1 cellular context compared by ENCODE assay signal in the genomic region with DNA sequence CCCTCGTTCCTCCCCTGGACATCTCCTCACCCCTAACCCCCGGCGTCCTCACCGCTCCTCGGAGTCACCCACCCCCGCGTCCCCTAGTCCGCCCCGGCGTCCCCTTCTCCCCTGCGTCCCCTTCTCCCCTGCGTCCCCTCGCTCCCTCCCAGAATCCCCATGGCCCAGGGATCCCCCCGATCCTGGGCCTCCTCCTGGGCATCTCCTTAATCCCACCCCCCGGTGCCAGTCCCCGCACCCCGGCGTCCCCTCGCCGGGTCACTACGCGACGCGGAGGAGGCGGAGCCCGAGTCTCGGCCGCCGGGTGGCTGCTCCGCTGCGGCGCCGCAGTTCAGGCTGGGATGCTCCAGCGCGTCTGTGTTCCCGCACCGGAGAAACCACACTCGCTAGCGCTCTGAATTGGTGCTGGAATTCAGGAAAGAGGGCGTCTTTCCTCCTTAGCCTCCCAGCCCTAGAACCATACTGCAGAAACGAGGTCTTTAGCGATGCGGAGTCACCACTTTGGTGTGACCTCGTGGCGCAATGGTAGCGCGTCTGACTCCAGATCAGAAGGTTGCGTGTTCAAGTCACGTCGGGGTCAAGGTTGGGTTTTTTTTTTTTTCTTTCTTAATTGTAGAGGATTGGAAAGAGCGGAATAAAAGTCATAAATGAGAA.
A peak's percentile ranks its signal among the peaks of the same experiment; 100 is the strongest.
TF ChIP-seq lines count a peak whose summit lies in the region.

No MANE protein-coding gene starts in this region.

TF ChIP-seq in K562, 482 proteins besides CTCF, POLR2A, EP300 and RAD21 (continued from another document):
- TF ChIP-seq, protein P1, sequence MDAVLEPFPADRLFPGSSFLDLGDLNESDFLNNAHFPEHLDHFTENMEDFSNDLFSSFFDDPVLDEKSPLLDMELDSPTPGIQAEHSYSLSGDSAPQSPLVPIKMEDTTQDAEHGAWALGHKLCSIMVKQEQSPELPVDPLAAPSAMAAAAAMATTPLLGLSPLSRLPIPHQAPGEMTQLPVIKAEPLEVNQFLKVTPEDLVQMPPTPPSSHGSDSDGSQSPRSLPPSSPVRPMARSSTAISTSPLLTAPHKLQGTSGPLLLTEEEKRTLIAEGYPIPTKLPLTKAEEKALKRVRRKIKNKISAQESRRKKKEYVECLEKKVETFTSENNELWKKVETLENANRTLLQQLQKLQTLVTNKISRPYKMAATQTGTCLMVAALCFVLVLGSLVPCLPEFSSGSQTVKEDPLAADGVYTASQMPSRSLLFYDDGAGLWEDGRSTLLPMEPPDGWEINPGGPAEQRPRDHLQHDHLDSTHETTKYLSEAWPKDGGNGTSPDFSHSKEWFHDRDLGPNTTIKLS (IDR thresholded peaks at IDR 0.05; ENCODE audit: borderline replicate concordance, low read depth): 0 out of 2 replicates have a peak, but pooled peaks have one; percentile 16
- no peak for TF ChIP-seq ZC3H8 (IDR thresholded peaks at IDR 0.05)
- TF ChIP-seq MTF1 (CRISPR knock-in tag; IDR thresholded peaks at IDR 0.05; ENCODE audit: borderline replicate concordance): no peak
- TF ChIP-seq MEF2A (IDR thresholded peaks at IDR 0.05; ENCODE audit: control insufficient read depth, low read depth, low read length): no peak
- no peak for TF ChIP-seq KAT2B (IDR thresholded peaks at IDR 0.05; ENCODE audit: low read depth, low read length)
- no peak for TF ChIP-seq ZNF347 (CRISPR knock-in tag; IDR thresholded peaks at IDR 0.05; ENCODE audit: low read depth)
- TF ChIP-seq C11orf30 (IDR thresholded peaks at IDR 0.05; ENCODE audit: low read depth): peak; percentile 49; the same call in 1 of the 2 replicates
- no peak for TF ChIP-seq ZNF408 (CRISPR knock-in tag; IDR thresholded peaks at IDR 0.05; ENCODE audit: low read depth)
- peak; percentile 69; the same call in 1 of the 2 replicates for TF ChIP-seq KLF13 (tag; IDR thresholded peaks at IDR 0.05; ENCODE audit: borderline replicate concordance, low read depth)
- TF ChIP-seq TSC22D4 (tag; IDR thresholded peaks at IDR 0.05): no peak
- no peak for TF ChIP-seq SRSF9 (IDR thresholded peaks at IDR 0.05; ENCODE audit: borderline replicate concordance, low read depth, low read length)
- peak; percentile 45; the same call in 1 of the 2 replicates for TF ChIP-seq JUND (IDR thresholded peaks at IDR 0.05; ENCODE audit: borderline replicate concordance, low read depth, low read length)
- no peak; the same call in 2 of the 3 replicates for TF ChIP-seq JUND (tag; IDR thresholded peaks at IDR 0.05; ENCODE audit: borderline replicate concordance, low read depth, low read length)
- TF ChIP-seq PURB (CRISPR knock-in tag; IDR thresholded peaks at IDR 0.05; ENCODE audit: low read depth): no peak
- TF ChIP-seq ZNF644 (tag; IDR thresholded peaks at IDR 0.05; ENCODE audit: low read depth): no peak
- peak; percentile 46; the same call in 1 of the 2 replicates for TF ChIP-seq RFX1 (IDR thresholded peaks at IDR 0.05)
- no peak for TF ChIP-seq ETS2 (tag; IDR thresholded peaks at IDR 0.05; ENCODE audit: borderline replicate concordance, poor library complexity, severe bottlenecking)
- TF ChIP-seq ZNF197 (CRISPR knock-in tag; IDR thresholded peaks at IDR 0.05; ENCODE audit: low read depth): no peak
- TF ChIP-seq, protein P2, sequence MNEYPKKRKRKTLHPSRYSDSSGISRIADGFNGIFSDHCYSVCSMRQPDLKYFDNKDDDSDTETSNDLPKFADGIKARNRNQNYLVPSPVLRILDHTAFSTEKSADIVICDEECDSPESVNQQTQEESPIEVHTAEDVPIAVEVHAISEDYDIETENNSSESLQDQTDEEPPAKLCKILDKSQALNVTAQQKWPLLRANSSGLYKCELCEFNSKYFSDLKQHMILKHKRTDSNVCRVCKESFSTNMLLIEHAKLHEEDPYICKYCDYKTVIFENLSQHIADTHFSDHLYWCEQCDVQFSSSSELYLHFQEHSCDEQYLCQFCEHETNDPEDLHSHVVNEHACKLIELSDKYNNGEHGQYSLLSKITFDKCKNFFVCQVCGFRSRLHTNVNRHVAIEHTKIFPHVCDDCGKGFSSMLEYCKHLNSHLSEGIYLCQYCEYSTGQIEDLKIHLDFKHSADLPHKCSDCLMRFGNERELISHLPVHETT (CRISPR knock-in tag; conservative IDR thresholded peaks at IDR 0.05 in 1 of 2, IDR thresholded peaks at IDR 0.05 in 1 of 2): no peak
- peak; percentile 55; the same call in 1 of the 2 replicates for TF ChIP-seq GABPB1 (CRISPR knock-in tag; IDR thresholded peaks at IDR 0.05)
- no peak for TF ChIP-seq ZNF133 (CRISPR knock-in tag; IDR thresholded peaks at IDR 0.05)
